Comparison of ENCODE assay signal across 1 cellular context in the genomic region with DNA sequence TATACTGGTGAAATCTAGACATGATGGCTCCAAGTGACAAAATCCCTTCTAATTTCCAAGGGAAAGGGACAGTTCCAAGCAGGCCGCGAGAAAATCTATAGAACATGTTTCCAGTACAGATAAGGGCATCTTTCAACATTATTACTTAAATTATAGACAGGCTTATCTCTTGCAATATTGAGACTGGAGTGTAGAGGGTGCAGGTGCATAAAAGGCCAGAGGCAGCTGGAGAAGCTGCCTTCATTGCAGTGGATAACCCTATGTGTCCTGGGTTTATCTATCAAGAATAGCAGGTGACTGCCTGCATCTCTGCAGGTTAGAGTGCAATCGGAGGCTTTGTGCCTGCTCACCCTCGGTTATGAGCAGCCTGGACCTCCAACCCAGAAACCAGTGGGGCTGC.
TF ChIP-seq lines count a peak whose summit lies in the region.

No MANE protein-coding gene starts in this region.

TF ChIP-seq in K562, 482 proteins besides CTCF, POLR2A, EP300 and RAD21 (continues in another document):
- TF ChIP-seq ZNF124 (CRISPR knock-in tag; IDR thresholded peaks at IDR 0.05): no peak
- no peak for TF ChIP-seq POLR2B (IDR thresholded peaks at IDR 0.05; ENCODE audit: low read depth, partially characterized antibody)
- no peak for TF ChIP-seq ZBTB7A (IDR thresholded peaks at IDR 0.05; ENCODE audit: borderline replicate concordance, control insufficient read depth, low read depth, low read length)
- TF ChIP-seq, protein P1, sequence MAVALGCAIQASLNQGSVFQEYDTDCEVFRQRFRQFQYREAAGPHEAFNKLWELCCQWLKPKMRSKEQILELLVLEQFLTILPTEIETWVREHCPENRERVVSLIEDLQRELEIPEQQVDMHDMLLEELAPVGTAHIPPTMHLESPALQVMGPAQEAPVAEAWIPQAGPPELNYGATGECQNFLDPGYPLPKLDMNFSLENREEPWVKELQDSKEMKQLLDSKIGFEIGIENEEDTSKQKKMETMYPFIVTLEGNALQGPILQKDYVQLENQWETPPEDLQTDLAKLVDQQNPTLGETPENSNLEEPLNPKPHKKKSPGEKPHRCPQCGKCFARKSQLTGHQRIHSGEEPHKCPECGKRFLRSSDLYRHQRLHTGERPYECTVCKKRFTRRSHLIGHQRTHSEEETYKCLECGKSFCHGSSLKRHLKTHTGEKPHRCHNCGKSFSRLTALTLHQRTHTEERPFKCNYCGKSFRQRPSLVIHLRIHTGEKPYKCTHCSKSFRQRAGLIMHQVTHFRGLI (CRISPR knock-in tag; IDR thresholded peaks at IDR 0.05): no peak
- no peak for TF ChIP-seq MEF2A (IDR thresholded peaks at IDR 0.05; ENCODE audit: control insufficient read depth, low read depth, low read length)
- TF ChIP-seq MBD2 (IDR thresholded peaks at IDR 0.05; ENCODE audit: borderline replicate concordance, low read depth): no peak
- TF ChIP-seq, protein P2, sequence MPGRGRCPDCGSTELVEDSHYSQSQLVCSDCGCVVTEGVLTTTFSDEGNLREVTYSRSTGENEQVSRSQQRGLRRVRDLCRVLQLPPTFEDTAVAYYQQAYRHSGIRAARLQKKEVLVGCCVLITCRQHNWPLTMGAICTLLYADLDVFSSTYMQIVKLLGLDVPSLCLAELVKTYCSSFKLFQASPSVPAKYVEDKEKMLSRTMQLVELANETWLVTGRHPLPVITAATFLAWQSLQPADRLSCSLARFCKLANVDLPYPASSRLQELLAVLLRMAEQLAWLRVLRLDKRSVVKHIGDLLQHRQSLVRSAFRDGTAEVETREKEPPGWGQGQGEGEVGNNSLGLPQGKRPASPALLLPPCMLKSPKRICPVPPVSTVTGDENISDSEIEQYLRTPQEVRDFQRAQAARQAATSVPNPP (IDR thresholded peaks at IDR 0.05; ENCODE audit: borderline replicate concordance, insufficient read depth, insufficient read length): no peak
- no peak for TF ChIP-seq DNMT1 (IDR thresholded peaks at IDR 0.05)
- TF ChIP-seq ZNF589 (CRISPR knock-in tag; IDR thresholded peaks at IDR 0.05; ENCODE audit: low read depth): 0 out of 2 replicates have a peak, but pooled peaks have one; percentile 40
- peak; percentile 35; the same call in 1 of the 2 replicates for TF ChIP-seq MTA2 (IDR thresholded peaks at IDR 0.05; ENCODE audit: low read depth)
- no peak for TF ChIP-seq PRPF4 (IDR thresholded peaks at IDR 0.05; ENCODE audit: insufficient read depth, low read depth, low read length, poor library complexity, severe bottlenecking)
- no peak for TF ChIP-seq HMGXB4 (CRISPR knock-in tag; IDR thresholded peaks at IDR 0.05)
- TF ChIP-seq GATA2 (CRISPR knock-in tag; IDR thresholded peaks at IDR 0.05): peak; percentile 53
- TF ChIP-seq TAL1 (IDR thresholded peaks at IDR 0.05): peak; percentile 72
- no peak for TF ChIP-seq CREM (IDR thresholded peaks at IDR 0.05; ENCODE audit: low read depth)
- peak; percentile 59 for TF ChIP-seq MEIS2 (IDR thresholded peaks at IDR 0.05; ENCODE audit: partially characterized antibody)
- no peak for TF ChIP-seq PBX2 (CRISPR knock-in tag; IDR thresholded peaks at IDR 0.05; ENCODE audit: low read depth)
- TF ChIP-seq PBX2 (tag; conservative IDR thresholded peaks at IDR 0.05; ENCODE audit: low read depth): 0 out of 2 replicates have a peak, but pooled peaks have one; percentile 33
- TF ChIP-seq GTF2B (IDR thresholded peaks at IDR 0.05; ENCODE audit: extremely low read depth, insufficient read length): no peak
- no peak for TF ChIP-seq ZNF324 (CRISPR knock-in tag; IDR thresholded peaks at IDR 0.05)
- TF ChIP-seq, protein P3, sequence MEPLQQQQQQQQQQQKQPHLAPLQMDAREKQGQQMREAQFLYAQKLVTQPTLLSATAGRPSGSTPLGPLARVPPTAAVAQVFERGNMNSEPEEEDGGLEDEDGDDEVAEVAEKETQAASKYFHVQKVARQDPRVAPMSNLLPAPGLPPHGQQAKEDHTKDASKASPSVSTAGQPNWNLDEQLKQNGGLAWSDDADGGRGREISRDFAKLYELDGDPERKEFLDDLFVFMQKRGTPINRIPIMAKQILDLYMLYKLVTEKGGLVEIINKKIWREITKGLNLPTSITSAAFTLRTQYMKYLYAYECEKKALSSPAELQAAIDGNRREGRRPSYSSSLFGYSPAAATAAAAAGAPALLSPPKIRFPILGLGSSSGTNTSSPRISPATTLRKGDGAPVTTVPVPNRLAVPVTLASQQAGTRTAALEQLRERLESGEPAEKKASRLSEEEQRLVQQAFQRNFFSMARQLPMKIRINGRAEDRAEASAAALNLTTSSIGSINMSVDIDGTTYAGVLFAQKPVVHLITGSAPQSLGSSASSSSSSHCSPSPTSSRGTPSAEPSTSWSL (CRISPR knock-in tag; IDR thresholded peaks at IDR 0.05; ENCODE audit: borderline replicate concordance): no peak
- TF ChIP-seq, protein P4, sequence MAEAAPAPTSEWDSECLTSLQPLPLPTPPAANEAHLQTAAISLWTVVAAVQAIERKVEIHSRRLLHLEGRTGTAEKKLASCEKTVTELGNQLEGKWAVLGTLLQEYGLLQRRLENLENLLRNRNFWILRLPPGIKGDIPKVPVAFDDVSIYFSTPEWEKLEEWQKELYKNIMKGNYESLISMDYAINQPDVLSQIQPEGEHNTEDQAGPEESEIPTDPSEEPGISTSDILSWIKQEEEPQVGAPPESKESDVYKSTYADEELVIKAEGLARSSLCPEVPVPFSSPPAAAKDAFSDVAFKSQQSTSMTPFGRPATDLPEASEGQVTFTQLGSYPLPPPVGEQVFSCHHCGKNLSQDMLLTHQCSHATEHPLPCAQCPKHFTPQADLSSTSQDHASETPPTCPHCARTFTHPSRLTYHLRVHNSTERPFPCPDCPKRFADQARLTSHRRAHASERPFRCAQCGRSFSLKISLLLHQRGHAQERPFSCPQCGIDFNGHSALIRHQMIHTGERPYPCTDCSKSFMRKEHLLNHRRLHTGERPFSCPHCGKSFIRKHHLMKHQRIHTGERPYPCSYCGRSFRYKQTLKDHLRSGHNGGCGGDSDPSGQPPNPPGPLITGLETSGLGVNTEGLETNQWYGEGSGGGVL (CRISPR knock-in tag; IDR thresholded peaks at IDR 0.05): no peak
- TF ChIP-seq FOS (IDR thresholded peaks at IDR 0.05; ENCODE audit: extremely low read depth, insufficient read length): no peak
- no peak for TF ChIP-seq ZNF518B (CRISPR knock-in tag; IDR thresholded peaks at IDR 0.05)
- peak; percentile 79 for TF ChIP-seq TCF3 (CRISPR knock-in tag; IDR thresholded peaks at IDR 0.05)
- TF ChIP-seq, protein P5, sequence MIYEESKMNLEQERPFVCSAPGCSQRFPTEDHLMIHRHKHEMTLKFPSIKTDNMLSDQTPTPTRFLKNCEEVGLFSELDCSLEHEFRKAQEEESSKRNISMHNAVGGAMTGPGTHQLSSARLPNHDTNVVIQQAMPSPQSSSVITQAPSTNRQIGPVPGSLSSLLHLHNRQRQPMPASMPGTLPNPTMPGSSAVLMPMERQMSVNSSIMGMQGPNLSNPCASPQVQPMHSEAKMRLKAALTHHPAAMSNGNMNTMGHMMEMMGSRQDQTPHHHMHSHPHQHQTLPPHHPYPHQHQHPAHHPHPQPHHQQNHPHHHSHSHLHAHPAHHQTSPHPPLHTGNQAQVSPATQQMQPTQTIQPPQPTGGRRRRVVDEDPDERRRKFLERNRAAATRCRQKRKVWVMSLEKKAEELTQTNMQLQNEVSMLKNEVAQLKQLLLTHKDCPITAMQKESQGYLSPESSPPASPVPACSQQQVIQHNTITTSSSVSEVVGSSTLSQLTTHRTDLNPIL (CRISPR knock-in tag; IDR thresholded peaks at IDR 0.05): no peak
- no peak for TF ChIP-seq ZFP1 (CRISPR knock-in tag; IDR thresholded peaks at IDR 0.05)
- peak; percentile 9 to 59; a peak in 1 of 4 replicates for TF ChIP-seq TRIM24 (IDR thresholded peaks at IDR 0.05)
- TF ChIP-seq, protein P6, sequence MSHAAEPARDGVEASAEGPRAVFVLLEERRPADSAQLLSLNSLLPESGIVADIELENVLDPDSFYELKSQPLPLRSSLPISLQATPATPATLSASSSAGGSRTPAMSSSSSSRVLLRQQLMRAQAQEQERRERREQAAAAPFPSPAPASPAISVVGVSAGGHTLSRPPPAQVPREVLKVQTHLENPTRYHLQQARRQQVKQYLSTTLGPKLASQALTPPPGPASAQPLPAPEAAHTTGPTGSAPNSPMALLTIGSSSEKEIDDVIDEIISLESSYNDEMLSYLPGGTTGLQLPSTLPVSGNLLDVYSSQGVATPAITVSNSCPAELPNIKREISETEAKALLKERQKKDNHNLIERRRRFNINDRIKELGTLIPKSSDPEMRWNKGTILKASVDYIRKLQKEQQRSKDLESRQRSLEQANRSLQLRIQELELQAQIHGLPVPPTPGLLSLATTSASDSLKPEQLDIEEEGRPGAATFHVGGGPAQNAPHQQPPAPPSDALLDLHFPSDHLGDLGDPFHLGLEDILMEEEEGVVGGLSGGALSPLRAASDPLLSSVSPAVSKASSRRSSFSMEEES (CRISPR knock-in tag; IDR thresholded peaks at IDR 0.05): no peak
- TF ChIP-seq NRF1 (conservative IDR thresholded peaks at IDR 0.05 in 1 of 2, IDR thresholded peaks at IDR 0.05 in 1 of 2): no peak
- TF ChIP-seq, protein P7, sequence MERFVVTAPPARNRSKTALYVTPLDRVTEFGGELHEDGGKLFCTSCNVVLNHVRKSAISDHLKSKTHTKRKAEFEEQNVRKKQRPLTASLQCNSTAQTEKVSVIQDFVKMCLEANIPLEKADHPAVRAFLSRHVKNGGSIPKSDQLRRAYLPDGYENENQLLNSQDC (CRISPR knock-in tag; IDR thresholded peaks at IDR 0.05): no peak
- TF ChIP-seq GABPB2 (CRISPR knock-in tag; conservative IDR thresholded peaks at IDR 0.05): no peak
- TF ChIP-seq ZNF431 (CRISPR knock-in tag; IDR thresholded peaks at IDR 0.05): no peak
- TF ChIP-seq CBFA2T3 (IDR thresholded peaks at IDR 0.05): peak; percentile 75
- no peak for TF ChIP-seq ZNF717 (CRISPR knock-in tag; IDR thresholded peaks at IDR 0.05)
- TF ChIP-seq ARID1B (IDR thresholded peaks at IDR 0.05): peak; percentile 60; the same call in 1 of the 2 replicates
- no peak for TF ChIP-seq MCM7 (IDR thresholded peaks at IDR 0.05)
- TF ChIP-seq KLF16 (IDR thresholded peaks at IDR 0.05): 0 out of 2 replicates have a peak, but pooled peaks have one; percentile 54
- TF ChIP-seq PREB (CRISPR knock-in tag; IDR thresholded peaks at IDR 0.05): no peak
